ENCODE assay signal across 16 cellular contexts in the genomic region with DNA sequence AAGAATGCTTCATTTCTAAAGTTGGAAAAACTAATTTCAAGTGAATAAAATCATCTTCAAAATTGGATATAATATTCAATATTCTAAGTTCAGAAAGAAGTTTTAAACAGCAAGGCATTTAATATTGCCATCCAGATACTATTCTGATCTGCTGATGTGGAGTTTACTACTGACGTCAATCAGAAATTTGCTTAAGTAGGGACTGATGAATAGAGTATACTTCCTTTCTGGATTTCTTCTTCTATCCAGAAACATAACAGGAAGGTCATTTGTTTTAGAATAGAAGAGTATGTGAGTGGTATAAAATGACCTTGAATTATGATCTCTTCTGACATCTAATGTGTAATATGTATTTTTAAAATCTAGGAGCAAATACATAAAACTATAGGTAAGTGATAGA.
"Had no signal": no experiment of that assay in that cellular context is flagged by ENCODE, and none has a peak within 500 bp of the region (broad histone marks: within the 10 kb centered on the region; RNA-seq: fewer than 3 reads in every experiment).

No MANE protein-coding gene starts in this region.

- H3K9me3 ChIP-seq: colonic mucosa, neutrophil had no signal

- H3K27ac ChIP-seq: colonic mucosa, foreskin keratinocyte, neutrophil had no signal

- H3K27me3 ChIP-seq: colonic mucosa, left lung, neutrophil, tibial nerve had no signal

- H3K36me3 ChIP-seq: colonic mucosa, left lung, neutrophil, tibial nerve had no signal

- ATAC-seq: foreskin keratinocyte; left lung; naive thymus-derived CD4-positive, alpha-beta T cell; stimulated activated memory B cell treated with anti-CD40 and anti-IgM and Interleukin-4, amounts not matched to agents 10 μg/mL and 1 μg/mL and 100 μg/mL, for 72 hours had no signal

- H3K4me1 ChIP-seq: colonic mucosa, foreskin keratinocyte, left lung had no signal

- DNase-seq: caudate nucleus; colonic mucosa; dermis blood vessel endothelial cell; foreskin keratinocyte; islet precursor cell; left lung; mesendoderm; naive thymus-derived CD4-positive, alpha-beta T cell; posterior cingulate gyrus; right cardiac atrium; stimulated activated CD4-positive, alpha-beta T cell treated with anti-CD3 and anti-CD28 coated beads, Interleukin-15, amount 100 ng/mL, for 24 hours; stimulated activated CD4-positive, alpha-beta T cell treated with anti-CD3 and anti-CD28 coated beads, Interleukin-1b, Interleukin-23, amount 100 ng/mL, for 48 hours; stimulated activated CD4-positive, alpha-beta T cell treated with anti-CD3 and anti-CD28 coated beads, Interleukin-4, amount 100 ng/mL, for 24 hours had no signal

- H3K4me3 ChIP-seq: colonic mucosa, left lung, tibial nerve had no signal
